Comparison of ENCODE assay signal across 18 cellular contexts in genomic region chr18:65934874-65935273, GRCh38.
"Had no signal": no experiment of that assay in that cellular context is flagged by ENCODE, and none has a peak within 500 bp of the region (broad histone marks: within the 10 kb centered on the region; RNA-seq: fewer than 3 reads in every experiment).

No MANE protein-coding gene starts in this region.

- H3K27ac ChIP-seq: esophagus muscularis mucosa, left lung, ovary, skin epidermis, stomach, thoracic aorta had no signal

- H3K36me3 ChIP-seq: esophagus muscularis mucosa, left lung, ovary, stomach, thoracic aorta had no signal

- H3K4me3 Mint-ChIP-seq: activated CD8-positive, alpha-beta memory T cell treated with anti-CD3 and anti-CD28 coated beads, Interleukin-2, amount 10 ng/mL, durations not matched to agents 7 days and 5 days; activated naive CD8-positive, alpha-beta T cell treated with anti-CD3 and anti-CD28 coated beads for 36 hours; activated T-cell treated with anti-CD3 and anti-CD28 coated beads, Interleukin-2, amount 50 U/mL, for 24 hours; memory B cell; neural crest cell; T-helper 2 cell treated with Interferon-gamma antibody and Interleukin-4, amounts not matched to agents 5 μg/mL and 100 μg/mL, for 36 hours had no signal

- H3K4me3 ChIP-seq: esophagus muscularis mucosa, left lung, ovary, skin epidermis, stomach, thoracic aorta had no signal

- H3K27ac Mint-ChIP-seq: activated CD8-positive, alpha-beta memory T cell treated with anti-CD3 and anti-CD28 coated beads, Interleukin-2, amount 10 ng/mL, durations not matched to agents 7 days and 5 days; activated naive CD8-positive, alpha-beta T cell treated with anti-CD3 and anti-CD28 coated beads for 36 hours; activated T-cell treated with anti-CD3 and anti-CD28 coated beads, Interleukin-2, amount 50 U/mL, for 24 hours; memory B cell; T-helper 2 cell treated with Interferon-gamma antibody and Interleukin-4, amounts not matched to agents 5 μg/mL and 100 μg/mL, for 36 hours had no signal

- ATAC-seq: activated CD8-positive, alpha-beta memory T cell treated with anti-CD3 and anti-CD28 coated beads, Interleukin-2, amount 10 ng/mL, durations not matched to agents 7 days and 5 days; left lung had no signal

- H3K9me3 ChIP-seq: esophagus muscularis mucosa, left lung, ovary, stomach, thoracic aorta had no signal

- H3K27me3 ChIP-seq: esophagus muscularis mucosa, left lung, ovary, stomach had no signal

- DNase-seq: activated CD4-positive, alpha-beta T cell treated with anti-CD3 and anti-CD28 coated beads, Interleukin-2, amount 50 U/mL, for 48 hours; activated CD4-positive, CD25-positive, alpha-beta regulatory T cell treated with anti-CD3 and anti-CD28 coated beads, Interleukin-2, amount 50 U/mL, for 72 hours; activated CD8-positive, alpha-beta memory T cell treated with anti-CD3 and anti-CD28 coated beads, Interleukin-2, amount 10 ng/mL, durations not matched to agents 7 days and 5 days; activated effector memory CD4-positive, alpha-beta T cell treated with Interleukin-2 at 50 U/mL for 16 hours; activated naive CD8-positive, alpha-beta T cell treated with anti-CD3 and anti-CD28 coated beads for 36 hours; activated T-cell treated with anti-CD3 and anti-CD28 coated beads, Interleukin-2, amount 50 U/mL, for 24 hours; glutamatergic neuron; left lung; ovary; retina; stomach had no signal

- H3K27me3 Mint-ChIP-seq: activated CD8-positive, alpha-beta memory T cell treated with anti-CD3 and anti-CD28 coated beads, Interleukin-2, amount 10 ng/mL, durations not matched to agents 7 days and 5 days; activated naive CD8-positive, alpha-beta T cell treated with anti-CD3 and anti-CD28 coated beads for 36 hours; activated T-cell treated with anti-CD3 and anti-CD28 coated beads, Interleukin-2, amount 50 U/mL, for 24 hours; memory B cell had no signal

- H3K4me1 ChIP-seq: esophagus muscularis mucosa, left lung, stomach had no signal

- FAIRE-seq: endometrium had no signal

- H3K36me3 Mint-ChIP-seq: activated CD8-positive, alpha-beta memory T cell treated with anti-CD3 and anti-CD28 coated beads, Interleukin-2, amount 10 ng/mL, durations not matched to agents 7 days and 5 days; activated naive CD8-positive, alpha-beta T cell treated with anti-CD3 and anti-CD28 coated beads for 36 hours; memory B cell had no signal

- H3K4me1 Mint-ChIP-seq: activated CD8-positive, alpha-beta memory T cell treated with anti-CD3 and anti-CD28 coated beads, Interleukin-2, amount 10 ng/mL, durations not matched to agents 7 days and 5 days; activated naive CD8-positive, alpha-beta T cell treated with anti-CD3 and anti-CD28 coated beads for 36 hours; memory B cell; neural crest cell had no signal
